Comparison of ENCODE assay signal across 18 cellular contexts in the genomic region with DNA sequence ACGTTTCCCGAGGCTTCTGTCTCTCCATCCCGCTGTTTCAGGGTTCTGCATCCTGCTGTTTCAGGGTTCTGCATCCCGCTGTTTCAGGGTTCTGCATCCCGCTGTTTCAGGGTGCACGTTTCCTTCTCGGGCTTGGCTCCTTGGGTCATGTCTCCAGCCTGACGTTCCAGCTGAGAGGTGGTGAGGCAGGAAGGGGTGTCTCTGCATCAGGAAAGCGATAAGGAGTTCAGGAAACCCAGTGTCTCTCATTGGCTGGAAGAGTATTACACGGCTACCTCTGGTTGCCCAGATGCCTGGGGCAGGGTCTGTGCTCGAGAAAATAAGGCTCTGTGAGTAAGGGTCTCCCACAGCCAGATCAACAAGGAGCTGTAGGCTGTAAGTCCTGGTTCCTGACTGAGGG. TPM values are rescaled to one million over a fixed set of nuclear protein-coding genes. Genes with fewer than 3 reads are reported as not detected.
A peak's percentile ranks its signal among the peaks of the same experiment; 100 is the strongest.
DNase-seq lines count a peak whose midpoint lies in the region; ATAC-seq and TF ChIP-seq lines count a peak whose summit lies in the region.
"Had no signal": no experiment of that assay in that cellular context is flagged by ENCODE, and none has a peak within 500 bp of the region (broad histone marks: within the 10 kb centered on the region; RNA-seq: fewer than 3 reads in every experiment).

No MANE protein-coding gene starts in this region.

- H2AFZ ChIP-seq in SK-N-SH (ENCODE audit: low read depth): no peak overlapping the region

- H3K4me3 ChIP-seq in heart left ventricle (peak overlapping the region in 2 of 12 donors; percentile 2 to 10), lower lobe of right lung (no peak overlapping the region), upper lobe of left lung (peak overlapping the region in 1 of 4 donors; percentile 2), SK-N-SH (ENCODE audit: low read depth in 2 of 2, low read length in 1 of 2) (no peak overlapping the region)

- H4K20me1 ChIP-seq in SK-N-SH (ENCODE audit: insufficient read depth): no peaks in the 10 kb centered on the region

- WGBS in heart left ventricle, 4 donors: 51 to 68% (median 63%) methylated on average over 11 of the region's 11 CpGs
- WGBS in upper lobe of left lung, 2 donors: 62 to 81% methylated on average over 10 to 11 of the region's 11 CpGs
- WGBS in SK-N-SH (ENCODE audit: low lambda C conversion rate): 92% methylated on average over 11 of the region's 11 CpGs

- POLR2A ChIA-PET in SK-N-SH (lab: Yijun Ruan, JAX): no interaction called here

- TF ChIP-seq CTCF in heart left ventricle (IDR thresholded peaks at IDR 0.05): no peak
- no peak for TF ChIP-seq CTCF in VCaP (conservative IDR thresholded peaks at IDR 0.05)
- TF ChIP-seq CTCF in lower lobe of right lung (IDR thresholded peaks at IDR 0.05): no peak
- no peak for TF ChIP-seq CTCF in upper lobe of left lung (IDR thresholded peaks at IDR 0.05)
- TF ChIP-seq CTCF in GM10266 (IDR thresholded peaks at IDR 0.05; ENCODE audit: control insufficient read depth, insufficient read depth, low read depth, missing control alignments): no peak
- no peak for TF ChIP-seq CTCF in SK-N-SH (IDR thresholded peaks at IDR 0.05)

- ATAC-seq in heart left ventricle (no peak), Right ventricle myocardium superior (ENCODE audit: poor library complexity) (no peak), lower lobe of right lung (no peak), upper lobe of left lung (ENCODE audit: low FRiP score in 2 of 2) (no peak)

- H3K9ac ChIP-seq in SK-N-SH: no peak overlapping the region

- H3K4me2 ChIP-seq in SK-N-SH: no peak overlapping the region

- H3K27ac ChIP-seq in heart left ventricle: peak overlapping the region in 9 of 12 donors; percentile 15 to 90 (median 31)
- H3K27ac ChIP-seq in VCaP: peak overlapping the region; percentile 5; the same call in 1 of the 2 replicates
- H3K27ac ChIP-seq in lower lobe of right lung: peak overlapping the region; percentile 78
- H3K27ac ChIP-seq in upper lobe of left lung: peak overlapping the region; percentile 4 to 77 (median 55)
- peak overlapping the region in 1 of 2 experiments; percentile 94; a peak in 2 of 4 replicates for H3K27ac ChIP-seq in SK-N-SH (ENCODE audit: low read depth in 2 of 2, low read length in 1 of 2)
- H3K27ac ChIP-seq: HL-60 had no signal

- TF ChIP-seq POLR2A in heart left ventricle (IDR thresholded peaks at IDR 0.05) (no peak), upper lobe of left lung (IDR thresholded peaks at IDR 0.05) (no peak)

- H3K4me1 ChIP-seq in heart left ventricle: peaks cover 15 to 95% (median 71%) of the 10 kb centered on the region in 12 donors
- H3K4me1 ChIP-seq in lower lobe of right lung: peaks cover 81% of the 10 kb centered on the region
- peaks cover 64 to 86% (median 74%) of the 10 kb centered on the region in 4 donors for H3K4me1 ChIP-seq in upper lobe of left lung
- peaks cover 11 to 63% of the 10 kb centered on the region in 2 experiments; a peak in 3 of 4 replicates for H3K4me1 ChIP-seq in SK-N-SH (ENCODE audit: control insufficient read depth in 1 of 2, insufficient read depth in 2 of 2, low read depth in 1 of 2, low read length in 1 of 2)

- no peaks in the 10 kb centered on the region for H3K9me3 ChIP-seq in heart left ventricle
- no peaks in the 10 kb centered on the region for H3K9me3 ChIP-seq in lower lobe of right lung
- no peaks in the 10 kb centered on the region for H3K9me3 ChIP-seq in upper lobe of left lung
- no peaks in the 10 kb centered on the region for H3K9me3 ChIP-seq in SK-N-SH
- H3K9me3 ChIP-seq: BE2C had no signal

- H3K79me2 ChIP-seq in SK-N-SH (ENCODE audit: insufficient read depth): peaks cover 15% of the 10 kb centered on the region; the same call in 1 of the 2 replicates

- H3K36me3 ChIP-seq in heart left ventricle: no peaks in the 10 kb centered on the region
- no peaks in the 10 kb centered on the region for H3K36me3 ChIP-seq in lower lobe of right lung
- no peaks in the 10 kb centered on the region for H3K36me3 ChIP-seq in upper lobe of left lung
- H3K36me3 ChIP-seq in SK-N-SH (replicated peaks in 1 of 2; ENCODE audit: control insufficient read depth in 1 of 2, insufficient read depth in 2 of 2, low read length in 1 of 2): no peaks in the 10 kb centered on the region
- H3K36me3 ChIP-seq: BE2C had no signal

- no peak for DNase-seq in heart left ventricle
- no peak for DNase-seq in Right ventricle myocardium superior
- no peak for DNase-seq in lower lobe of right lung
- DNase-seq in upper lobe of left lung: no peak
- DNase-seq in GM10266 (ENCODE audit: extremely low spot score): no peak
- no peak for DNase-seq in DMS79 (lab: John Stamatoyannopoulos, UW)
- DNase-seq in SK-N-SH: no peak
- DNase-seq: Calu3; CD4-positive, alpha-beta memory T cell; H7; IMR-90; NCI-H1417 treated with DMSO at 0.1 percent for 48 hours; NCI-H187 treated with DMSO at 0.1 percent for 48 hours; NCI-H226; NCI-H82 had no signal

- intact Hi-C loops in heart left ventricle (cut with DNase I): no loop called here
- intact Hi-C loops in Right ventricle myocardium superior (cut with DNase I): no loop called here
- intact Hi-C loops in lower lobe of right lung (cut with DNase I): no loop called here

- TF ChIP-seq EP300 in upper lobe of left lung (IDR thresholded peaks at IDR 0.05) (no peak), SK-N-SH (IDR thresholded peaks at IDR 0.05; ENCODE audit: borderline replicate concordance in 1 of 2, low read depth in 1 of 2, low read length in 1 of 2) (no peak)

- no peaks in the 10 kb centered on the region for H3F3A ChIP-seq in SK-N-SH (replicated peaks; ENCODE audit: insufficient read depth)

- H3K27me3 ChIP-seq in heart left ventricle (no peaks in the 10 kb centered on the region), lower lobe of right lung (ENCODE audit: low read depth) (no peaks in the 10 kb centered on the region), upper lobe of left lung (no peaks in the 10 kb centered on the region), SK-N-SH (ENCODE audit: insufficient read depth) (no peaks in the 10 kb centered on the region)
- H3K27me3 ChIP-seq: BE2C had no signal

- no peak for TF ChIP-seq RAD21 in SK-N-SH (IDR thresholded peaks at IDR 0.05; ENCODE audit: low read length)

- no peaks in the 10 kb centered on the region for H3K9me2 ChIP-seq in SK-N-SH

- CTCF ChIA-PET in SK-N-SH (lab: Yijun Ruan, JAX): interaction anchor here (0.9 to 8.3 kb wide), 7 partner anchors 19 to 146 kb away, joined by 3 to 78 read pairs (median 5); no protein-coding TSS in a partner anchor

TF ChIP-seq in SK-N-SH, 30 proteins besides CTCF, POLR2A, EP300 and RAD21:
- TF ChIP-seq MXI1 (IDR thresholded peaks at IDR 0.05; ENCODE audit: low read depth, low read length): no peak
- no peak for TF ChIP-seq GATA2 (CRISPR knock-in tag; IDR thresholded peaks at IDR 0.05)

RNA-seq across cellular contexts. Expression of a gene that starts 21.1 kb away (rescaled TPM):
- total RNA-seq in heart left ventricle: 10 to 100 TPM in 8 of 9 donors, 1 to 10 TPM in 1; 6.9 to 16.3 (median 12.1) TPM
- polyA plus RNA-seq in heart left ventricle: 10 to 100 TPM in 1 of 2 donors, 1 to 10 TPM in 1; 8.9 to 11.5 TPM
- 11.6 TPM for total RNA-seq in Right ventricle myocardium superior
- total RNA-seq in lower lobe of right lung: 48.2 TPM
- 10 to 100 TPM; 26.5 to 94.3 (median 42.4) TPM for total RNA-seq in upper lobe of left lung
- polyA plus RNA-seq in SK-N-SH (2012; rRNA removed): 7.6 and 7.8 TPM in 2 replicates
- polyA plus RNA-seq in SK-N-SH (2012; cell fraction: cytosol; rRNA removed): 5.7 and 6.8 TPM in 2 replicates
- 27.2 and 32.0 TPM in 2 replicates for polyA plus RNA-seq in SK-N-SH (2012; cell fraction: nucleus; rRNA removed)
